16 cellular contexts compared by ENCODE assay signal in genomic region chr16:68564367-68564985, GRCh38. TPM values are rescaled to one million over a fixed set of nuclear protein-coding genes. Genes with fewer than 3 reads are reported as not detected.
DNase-seq lines count a peak whose midpoint lies in the region; ATAC-seq, FAIRE-seq and TF ChIP-seq lines count a peak whose summit lies in the region.
"Had no signal": no experiment of that assay in that cellular context is flagged by ENCODE, and none has a peak within 500 bp of the region (broad histone marks: within the 10 kb centered on the region; RNA-seq: fewer than 3 reads in every experiment).

No MANE protein-coding gene starts in this region.

- H3K9ac ChIP-seq in HCT116 (ENCODE audit: low read length): no peak overlapping the region
- no peak overlapping the region for H3K9ac ChIP-seq in kidney (ENCODE audit: low read length in 2 of 2)

- no TSS peak for BruUV-seq in HCT116 (replicated peaks; lab: Mats Ljungman, UMichigan)

- H3K27ac ChIP-seq in HCT116 (ENCODE audit: low read depth, low read length): no peak overlapping the region
- H3K27ac ChIP-seq in kidney (ENCODE audit: low read depth in 2 of 2, low read length in 2 of 2): no peak overlapping the region
- no peak overlapping the region for H3K27ac ChIP-seq in psoas muscle
- H3K27ac ChIP-seq: adrenal gland, neutrophil, PC-9, skin epidermis had no signal

- no peak overlapping the region for H3K4me2 ChIP-seq in HCT116 (ENCODE audit: low read length)
- H3K4me2 ChIP-seq: PC-9 had no signal

- ATAC-seq in HCT116: no peak
- ATAC-seq in HG03108 (IDR thresholded peaks at IDR 0.05; ENCODE audit: unreplicated experiment): no peak
- ATAC-seq in psoas muscle: no peak
- ATAC-seq: activated CD4-positive, alpha-beta T cell treated with anti-CD3 and anti-CD28 coated beads for 36 hours had no signal

- H2AFZ ChIP-seq in HCT116 (ENCODE audit: low read depth, low read length, poor library complexity, severe bottlenecking): no peak overlapping the region
- H2AFZ ChIP-seq: PC-9 had no signal

- POLR2A ChIA-PET in HCT116 (lab: Charles Lee): no interaction called here

- CTCF ChIA-PET in HCT116 (lab: Charles Lee): no interaction called here

- TF ChIP-seq POLR2A in HCT116 (IDR thresholded peaks at IDR 0.05; ENCODE audit: borderline replicate concordance, extremely low read depth, insufficient read depth, insufficient read length) (no peak), lower leg skin (IDR thresholded peaks at IDR 0.05) (no peak)

- H3K9me3 ChIP-seq in HCT116 (ENCODE audit: control insufficient read depth in 1 of 2, insufficient read depth in 1 of 2, low read depth in 1 of 2, low read length in 2 of 2) (peaks cover 52 to 71% of the 10 kb centered on the region in 2 experiments; a peak in 3 of 4 replicates), kidney (ENCODE audit: control insufficient read depth in 1 of 2, low read length in 2 of 2) (peaks cover 70 to 96% of the 10 kb centered on the region in 2 donors), psoas muscle (peaks cover 95% of the 10 kb centered on the region)

- H3K4me3 ChIP-seq in HCT116 (replicated peaks in 1 of 2; ENCODE audit: low read depth in 1 of 2, low read length in 2 of 2): no peak overlapping the region
- H3K4me3 ChIP-seq in kidney (ENCODE audit: low read length in 2 of 2): peak overlapping the region; percentile 4 to 16
- H3K4me3 ChIP-seq in lower leg skin (ENCODE audit: low read depth, poor library complexity, severe bottlenecking): no peak overlapping the region
- no peak overlapping the region for H3K4me3 ChIP-seq in psoas muscle
- H3K4me3 ChIP-seq: PC-9, skin epidermis had no signal

- 95 to 97% methylated on average over 9 of the region's 9 CpGs for whole genome bisulfite sequencing in lower leg skin, 2 donors
- 94 to 97% (median 96%) methylated on average over 9 of the region's 9 CpGs for WGBS in psoas muscle, 3 donors

- H3K36me3 ChIP-seq in HCT116 (ENCODE audit: control insufficient read depth in 1 of 2, insufficient read depth in 2 of 2, low read length in 2 of 2) (peaks cover 17 to 25% of the 10 kb centered on the region in 2 experiments), kidney (ENCODE audit: control insufficient read depth in 1 of 2, insufficient read depth in 2 of 2, low read length in 2 of 2) (peaks cover 28 to 42% of the 10 kb centered on the region in 2 donors), psoas muscle (ENCODE audit: insufficient read depth in 1 of 2, low read depth in 1 of 2) (peaks cover 18 to 42% of the 10 kb centered on the region in 2 donors)

- H3K4me1 ChIP-seq in HCT116 (ENCODE audit: control insufficient read depth in 1 of 2, insufficient read depth in 2 of 2, low read length in 2 of 2) (no peaks in the 10 kb centered on the region), kidney (ENCODE audit: control insufficient read depth in 1 of 2, insufficient read depth in 1 of 2, low read depth in 1 of 2, low read length in 2 of 2) (no peaks in the 10 kb centered on the region), psoas muscle (no peaks in the 10 kb centered on the region)
- H3K4me1 ChIP-seq: adrenal gland had no signal

- no peaks in the 10 kb centered on the region for H3K9me2 ChIP-seq in HCT116 (ENCODE audit: insufficient read depth)

- intact Hi-C loops in HCT116 (cut with micrococcal nuclease) (no loop called here), kidney (cut with DNase I) (no loop called here), lower leg skin (cut with DNase I; ENCODE audit: low total_unique reads) (no loop called here), psoas muscle (cut with DNase I) (no loop called here)

- no peaks in the 10 kb centered on the region for H4K20me1 ChIP-seq in HCT116 (ENCODE audit: insufficient read depth)

- TF ChIP-seq CTCF in HCT116 (IDR thresholded peaks at IDR 0.05 in 2 of 3, conservative IDR thresholded peaks at IDR 0.05 in 1 of 3; ENCODE audit: borderline replicate concordance in 1 of 3, insufficient read depth in 1 of 3, low read depth in 2 of 3, low read length in 2 of 3) (no peak), kidney (IDR thresholded peaks at IDR 0.05; ENCODE audit: borderline replicate concordance, extremely low read depth, insufficient read depth) (no peak), lower leg skin (IDR thresholded peaks at IDR 0.05) (no peak), psoas muscle (IDR thresholded peaks at IDR 0.05) (no peak)

- no peaks in the 10 kb centered on the region for H3K79me2 ChIP-seq in HCT116 (ENCODE audit: insufficient read depth, low read length)

- peak; percentile 6 for DNase-seq in CD1c-positive myeloid dendritic cell (ENCODE audit: extremely low spot score)
- DNase-seq in HCT116 (ENCODE audit: low read depth, low spot score): no peak
- peak; percentile 43 for DNase-seq in amniotic epithelial cell (ENCODE audit: low read depth)
- DNase-seq in kidney: no peak
- DNase-seq in amniotic stem cell (lab: John Stamatoyannopoulos, UW): no peak
- no peak for DNase-seq in lower leg skin (ENCODE audit: low spot score in 2 of 2)
- DNase-seq in psoas muscle: no peak
- DNase-seq: activated CD4-positive, alpha-beta T cell treated with anti-CD3 and anti-CD28 coated beads for 36 hours; activated T-cell treated with anti-CD3 and anti-CD28 coated beads, Interleukin-2, amount 50 U/mL, for 24 hours; adrenal gland; head of caudate nucleus; NCI-H2107; PC-9 had no signal

- FAIRE-seq in kidney (lab: Jason Lieb, UNC): no peak

- RAD21 ChIA-PET in HCT116 (lab: Charles Lee; ENCODE audit: low non-redundant PET in 1 of 2, low total read pairs in 2 of 2, uncharacterized antibody in 2 of 2, unreplicated experiment in 2 of 2): no interaction called here

- TF ChIP-seq RAD21 in HCT116 (IDR thresholded peaks at IDR 0.05; ENCODE audit: low read depth): no peak

- H3K27me3 ChIP-seq in HCT116 (ENCODE audit: insufficient read depth, low read length) (no peaks in the 10 kb centered on the region), psoas muscle (ENCODE audit: insufficient read depth in 3 of 3, low read length in 2 of 3) (no peaks in the 10 kb centered on the region)
- H3K27me3 ChIP-seq: adrenal gland, neutrophil had no signal

TF ChIP-seq in HCT116, 20 proteins besides CTCF, POLR2A, EP300 and RAD21:
- TF ChIP-seq MAX (IDR thresholded peaks at IDR 0.05): no peak
- no peak for TF ChIP-seq ZBTB33 (IDR thresholded peaks at IDR 0.05; ENCODE audit: extremely low read depth, insufficient replicate concordance, low read length)
- peak; percentile 99 for TF ChIP-seq ZNF274 (IDR thresholded peaks at IDR 0.05; ENCODE audit: low read depth, low read length)
TF ChIP-seq in HCT116: peak in this region for 1.

RNA-seq across cellular contexts. Expression of gene ZFP90, which starts 25.4 kb away (rescaled TPM):
- total RNA-seq in HCT116 (2021; ENCODE audit: unreplicated experiment): 21.8 TPM
- 10.4 and 11.6 TPM in 2 replicates for polyA plus RNA-seq in HCT116 (2012)
- total RNA-seq in kidney: 30.3 TPM
- 10.9 TPM for polyA plus RNA-seq in kidney (ENCODE audit: insufficient read depth, low read depth, low replicate concordance)
- total RNA-seq in lower leg skin: 10 to 100 TPM; 14.5 to 32.6 (median 18.5) TPM
- 10 to 100 TPM in 2 of 4 donors, 1 to 10 TPM in 2; 6.9 to 11.8 (median 10.1) TPM for total RNA-seq in psoas muscle
- polyA plus RNA-seq in psoas muscle: 10 to 100 TPM in 2 of 3 donors, 1 to 10 TPM in 1; 7.2 to 14.0 (median 10.8) TPM

Comparison
In these comparisons a context has a peak if more than half of its experiments do, and no peak if none do; other contexts are left out.
1. DNase-seq: peak in CD1c-positive myeloid dendritic cell (single experiment) and amniotic epithelial cell (single experiment); none in HCT116 (single experiment), kidney (single experiment), amniotic stem cell (single experiment), lower leg skin (0 of 2) and psoas muscle (0 of 2).
2. H3K4me3 ChIP-seq: peak in kidney (2 of 2); none in HCT116 (0 of 2), lower leg skin (single experiment) and psoas muscle (single experiment).